In the genomic region with DNA sequence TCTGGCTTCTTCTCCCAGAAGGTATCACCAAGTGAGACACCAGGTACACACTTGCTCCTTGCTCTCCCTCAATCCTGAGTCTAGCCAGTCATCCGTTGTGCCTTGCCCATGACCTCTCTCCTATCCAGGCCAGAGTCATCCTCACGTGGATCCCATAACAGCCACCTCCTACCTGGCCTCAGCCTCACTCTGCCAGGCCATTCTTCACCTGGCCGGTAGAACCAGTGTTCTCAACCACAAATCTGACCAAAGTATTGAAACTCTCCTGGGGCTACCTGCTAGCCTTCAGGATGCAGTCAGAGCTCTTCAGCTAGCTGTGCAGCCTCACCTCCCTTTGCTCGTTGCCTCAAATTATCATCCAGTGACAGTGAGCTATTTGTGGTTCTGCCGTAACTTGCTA, we compare ENCODE assay signal across 37 cellular contexts. TPM values are rescaled to one million over a fixed set of nuclear protein-coding genes. Genes with fewer than 3 reads are reported as not detected.
"Had no signal": no experiment of that assay in that cellular context is flagged by ENCODE, and none has a peak within 500 bp of the region (broad histone marks: within the 10 kb centered on the region; RNA-seq: fewer than 3 reads in every experiment).

No MANE protein-coding gene starts in this region.

- H3K4me3 ChIP-seq: adrenal gland, MG63, SJCRH30, SK-N-MC had no signal

- H3K9me3 Mint-ChIP-seq: activated B cell treated with CpG ODN at 0.5 μM for 24 hours; activated CD4-positive, alpha-beta memory T cell treated with anti-CD3 and anti-CD28 coated beads for 36 hours; activated naive CD4-positive, alpha-beta T cell treated with anti-CD3 and anti-CD28 coated beads for 36 hours; activated naive CD4-positive, alpha-beta T cell treated with anti-CD3 and anti-CD28 coated beads, Interleukin-2, amount 50 U/mL, for 72 hours; activated T-cell treated with anti-CD3 and anti-CD28 coated beads, Interleukin-2, amount 50 U/mL, for 4 hours; activated T-helper 1 cell treated with anti-CD3 and anti-CD28 coated beads, Interleukin-12 subunit alpha, Interleukin-12 subunit beta, Interleukin-2, Interleukin-4 antibody, amounts not matched to agents 30 ng/mL and 10 ng/mL and 1 ng/mL, durations not matched to agents 14 hours and 24 hours and 36 hours; brain had no signal

- H3K27ac ChIP-seq: adrenal gland, SJCRH30, SK-N-MC had no signal

- ATAC-seq: activated naive CD4-positive, alpha-beta T cell treated with anti-CD3 and anti-CD28 coated beads, Interleukin-2, amount 50 U/mL, for 72 hours; activated T-cell treated with anti-CD3 and anti-CD28 coated beads, Interleukin-2, amount 50 U/mL, for 4 hours had no signal

- H3K36me3 Mint-ChIP-seq: activated CD4-positive, alpha-beta memory T cell treated with anti-CD3 and anti-CD28 coated beads for 36 hours; activated naive CD4-positive, alpha-beta T cell treated with anti-CD3 and anti-CD28 coated beads, Interleukin-2, amount 50 U/mL, for 72 hours; brain had no signal

- FAIRE-seq: bronchial epithelial cell, TTC549 had no signal

- H3K36me3 ChIP-seq: adrenal gland, MG63, SJCRH30 had no signal

- H3K4me3 Mint-ChIP-seq: activated B cell treated with CpG ODN at 0.5 μM for 24 hours; activated CD4-positive, alpha-beta memory T cell treated with anti-CD3 and anti-CD28 coated beads for 36 hours; activated naive CD4-positive, alpha-beta T cell treated with anti-CD3 and anti-CD28 coated beads for 36 hours; activated T-cell treated with anti-CD3 and anti-CD28 coated beads, Interleukin-2, amount 50 U/mL, for 4 hours; activated T-helper 1 cell treated with anti-CD3 and anti-CD28 coated beads, Interleukin-12 subunit alpha, Interleukin-12 subunit beta, Interleukin-2, Interleukin-4 antibody, amounts not matched to agents 30 ng/mL and 10 ng/mL and 1 ng/mL, durations not matched to agents 14 hours and 24 hours and 36 hours; brain had no signal

- H3K9me3 ChIP-seq: adrenal gland, MG63, SJCRH30 had no signal

- DNase-seq: activated B cell treated with CpG ODN at 0.5 μM for 24 hours; activated CD4-positive, alpha-beta memory T cell treated with anti-CD3 and anti-CD28 coated beads for 36 hours; activated CD4-positive, alpha-beta T cell treated with anti-CD3 and anti-CD28 coated beads for 4 hours; activated CD4-positive, alpha-beta T cell treated with anti-CD3 and anti-CD28 coated beads, Interleukin-2, amount 50 U/mL, for 1 hour; activated CD4-positive, CD25-positive, alpha-beta regulatory T cell treated with anti-CD3 and anti-CD28 coated beads, Interleukin-2, amount 50 U/mL, for 72 hours; activated CD8-positive, alpha-beta memory T cell treated with anti-CD3 and anti-CD28 coated beads, Interleukin-2, amount 50 U/mL, for 4 hours; activated gamma-delta T cell treated with Interleukin-2 at 50 U/mL for 16 hours; activated naive CD4-positive, alpha-beta T cell treated with anti-CD3 and anti-CD28 coated beads for 36 hours; activated T-cell treated with anti-CD3 and anti-CD28 coated beads for 4 hours; activated T-cell treated with anti-CD3 and anti-CD28 coated beads, Interleukin-2, amount 50 U/mL, for 4 hours; adrenal gland; caudate nucleus; cerebellar nuclear complex; Kasumi-1; MG63; NCI-H1048; NCI-H1105 treated with DMSO at 0.1 percent for 48 hours; NCI-H1436; NCI-H1694; NCI-H1930; NCI-H2081 treated with DMSO at 0.1 percent for 48 hours; NCI-H345; NCI-H526; NCI-H748 treated with DMSO at 0.1 percent for 48 hours; NK-92 treated with Interleukin-12 subunit alpha and Interleukin-12 subunit beta, amount 100 ng/mL, for 24 hours; SJCRH30; T1000 had no signal

- H3K27ac Mint-ChIP-seq: activated B cell treated with CpG ODN at 0.5 μM for 24 hours; activated CD4-positive, alpha-beta memory T cell treated with anti-CD3 and anti-CD28 coated beads for 36 hours; activated naive CD4-positive, alpha-beta T cell treated with anti-CD3 and anti-CD28 coated beads for 36 hours; activated T-helper 1 cell treated with anti-CD3 and anti-CD28 coated beads, Interleukin-12 subunit alpha, Interleukin-12 subunit beta, Interleukin-2, Interleukin-4 antibody, amounts not matched to agents 30 ng/mL and 10 ng/mL and 1 ng/mL, durations not matched to agents 14 hours and 24 hours and 36 hours had no signal

- H3K27me3 ChIP-seq: adrenal gland, MG63, SJCRH30 had no signal

RNA-seq across cellular contexts. Expression of a gene that starts 37.7 kb away (rescaled TPM):
- total RNA-seq: activated B cell treated with CpG ODN at 0.5 μM for 24 hours; activated CD4-positive, alpha-beta memory T cell treated with anti-CD3 and anti-CD28 coated beads for 36 hours; activated naive CD4-positive, alpha-beta T cell treated with anti-CD3 and anti-CD28 coated beads for 36 hours; activated naive CD4-positive, alpha-beta T cell treated with anti-CD3 and anti-CD28 coated beads, Interleukin-2, amount 50 U/mL, for 72 hours; activated T-cell treated with anti-CD3 and anti-CD28 coated beads, Interleukin-2, amount 50 U/mL, for 4 hours; activated T-helper 1 cell treated with anti-CD3 and anti-CD28 coated beads, Interleukin-12 subunit alpha, Interleukin-12 subunit beta, Interleukin-2, Interleukin-4 antibody, amounts not matched to agents 30 ng/mL and 10 ng/mL and 1 ng/mL, durations not matched to agents 14 hours and 24 hours and 36 hours; bronchial epithelial cell; NCI-H460; RPMI7951; SJCRH30; T-helper 1 cell treated with Interleukin-12 subunit alpha and Interleukin-12 subunit beta and Interleukin-4 antibody, amounts not matched to agents 30 ng/mL and 1 ng/mL, for 36 hours; T-helper 2 cell treated with Interferon-gamma antibody and Interleukin-4, amounts not matched to agents 100 ng/mL and 5 ng/mL, for 36 hours had no signal
